27 cellular contexts compared by ENCODE assay signal in the genomic region with DNA sequence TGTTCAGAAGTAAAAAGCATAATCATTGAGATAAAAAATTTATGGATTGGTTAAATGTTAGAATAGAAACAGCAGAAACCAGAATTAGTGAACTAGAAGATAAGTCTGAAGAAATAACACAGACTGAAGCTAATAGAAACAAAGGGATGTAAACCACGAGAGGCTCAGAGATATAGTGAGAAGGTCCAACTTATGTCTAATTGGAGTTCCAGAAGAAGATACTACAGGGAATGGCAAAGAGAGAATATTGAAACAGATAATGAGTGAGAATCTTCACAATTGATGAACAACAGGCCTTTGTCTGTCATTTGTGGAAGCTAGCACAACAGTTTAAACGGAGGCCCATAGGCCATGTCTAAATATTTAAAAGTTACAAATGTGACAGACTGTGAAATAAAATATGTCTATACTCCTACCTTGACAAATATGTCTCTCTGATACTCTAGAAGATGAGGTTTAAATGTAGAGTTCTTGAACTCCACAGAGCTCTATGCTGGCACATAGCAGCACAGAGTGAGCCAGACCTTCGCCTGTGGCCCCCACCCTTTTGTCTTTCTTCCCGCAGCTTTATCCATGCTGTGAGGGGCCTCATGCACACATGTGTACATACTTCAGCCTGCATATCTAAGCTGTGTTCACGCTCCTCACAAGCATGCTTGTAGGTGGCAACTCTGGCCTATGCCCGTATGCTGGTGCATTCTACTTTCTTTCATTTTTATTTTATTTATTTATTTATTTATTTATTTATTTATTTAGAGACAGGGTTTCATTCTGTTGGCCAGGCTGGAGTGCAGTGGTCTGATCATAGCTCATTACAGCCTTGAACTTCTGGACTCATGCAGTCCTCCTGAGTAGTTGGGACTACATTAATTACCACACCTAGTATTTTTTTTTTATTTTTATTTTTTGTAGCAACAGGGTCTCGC.
"Had no signal": no experiment of that assay in that cellular context is flagged by ENCODE, and none has a peak within 500 bp of the region (broad histone marks: within the 10 kb centered on the region; RNA-seq: fewer than 3 reads in every experiment).

No MANE protein-coding gene starts in this region.

- DNase-seq: activated CD4-positive, alpha-beta memory T cell treated with anti-CD3 and anti-CD28 coated beads, Interleukin-2, amount 10 ng/mL, durations not matched to agents 7 days and 5 days; activated CD4-positive, alpha-beta T cell treated with anti-CD3 and anti-CD28 coated beads for 1 hour; activated CD4-positive, alpha-beta T cell treated with anti-CD3 and anti-CD28 coated beads for 48 hours; activated CD4-positive, CD25-positive, alpha-beta regulatory T cell; activated CD8-positive, alpha-beta memory T cell treated with anti-CD3 and anti-CD28 coated beads for 24 hours; activated CD8-positive, alpha-beta memory T cell treated with anti-CD3 and anti-CD28 coated beads, Interleukin-2, amount 10 ng/mL, durations not matched to agents 7 days and 5 days; activated CD8-positive, alpha-beta memory T cell treated with anti-CD3 and anti-CD28 coated beads, Interleukin-2, amount 50 U/mL, for 48 hours; activated effector memory CD4-positive, alpha-beta T cell treated with Interleukin-2 at 50 U/mL for 16 hours; activated naive CD4-positive, alpha-beta T cell treated with anti-CD3 and anti-CD28 coated beads, Interleukin-2, amount 10 ng/mL, durations not matched to agents 7 days and 5 days; activated naive CD8-positive, alpha-beta T cell treated with anti-CD3 and anti-CD28 coated beads, Interleukin-2, amount 50 U/mL, for 24 hours; activated T-cell treated with anti-CD3 and anti-CD28 coated beads, Interleukin-2, amount 50 U/mL, for 48 hours; anterior cingulate cortex; central memory CD4-positive, alpha-beta T cell; NCI-H1105; NCI-H1417 treated with DMSO at 0.1 percent for 48 hours; NCI-H187 treated with DMSO at 0.1 percent for 48 hours; NCI-H2081 treated with DMSO at 0.1 percent for 48 hours; NCI-H510A; NCI-H526; NCI-H748 treated with DMSO at 0.1 percent for 48 hours; NK-92 treated with Interleukin-12 subunit alpha and Interleukin-12 subunit beta, amount 100 ng/mL, for 24 hours; PC-9; Right ventricle myocardium superior; SW 1271; T1000; WERI-Rb-1 had no signal

- H3K4me2 ChIP-seq: PC-9 had no signal

- H2AFZ ChIP-seq: PC-9 had no signal

- H3K36me3 ChIP-seq: WERI-Rb-1 had no signal

- ATAC-seq: activated CD8-positive, alpha-beta memory T cell treated with anti-CD3 and anti-CD28 coated beads, Interleukin-2, amount 10 ng/mL, durations not matched to agents 7 days and 5 days; activated naive CD8-positive, alpha-beta T cell treated with anti-CD3 and anti-CD28 coated beads, Interleukin-2, amount 50 U/mL, for 24 hours had no signal

- FAIRE-seq: colon had no signal

- H3K27ac ChIP-seq: PC-9, WERI-Rb-1 had no signal

- H3K4me3 ChIP-seq: PC-9 had no signal
